In the genomic region with DNA sequence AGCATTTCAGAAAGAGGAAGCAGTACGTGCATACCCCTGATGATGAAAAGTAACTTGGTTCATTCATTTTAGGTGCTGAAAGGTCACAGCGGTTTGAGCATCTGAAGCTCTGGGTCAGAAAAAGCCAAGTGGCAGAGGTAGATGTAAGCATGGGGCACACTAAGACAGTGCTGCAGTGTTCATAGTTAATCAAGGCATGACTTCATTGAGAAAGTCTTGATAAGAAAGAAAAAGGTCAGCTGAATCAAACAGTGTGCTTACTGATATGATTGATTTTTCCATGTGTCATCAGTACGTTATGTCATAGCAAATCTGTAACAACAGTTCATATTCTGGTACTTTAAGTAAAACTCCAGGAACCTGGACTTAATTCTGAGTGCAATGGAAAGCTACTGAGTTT, we compare ENCODE assay signal across 1 cellular context.
TF ChIP-seq lines count a peak whose summit lies in the region.

No MANE protein-coding gene starts in this region.

TF ChIP-seq in GM12878, 131 proteins besides CTCF, POLR2A, EP300 and RAD21 (continued from another document):
- TF ChIP-seq HDGF (IDR thresholded peaks at IDR 0.05) = no peak
- TF ChIP-seq, protein P1, sequence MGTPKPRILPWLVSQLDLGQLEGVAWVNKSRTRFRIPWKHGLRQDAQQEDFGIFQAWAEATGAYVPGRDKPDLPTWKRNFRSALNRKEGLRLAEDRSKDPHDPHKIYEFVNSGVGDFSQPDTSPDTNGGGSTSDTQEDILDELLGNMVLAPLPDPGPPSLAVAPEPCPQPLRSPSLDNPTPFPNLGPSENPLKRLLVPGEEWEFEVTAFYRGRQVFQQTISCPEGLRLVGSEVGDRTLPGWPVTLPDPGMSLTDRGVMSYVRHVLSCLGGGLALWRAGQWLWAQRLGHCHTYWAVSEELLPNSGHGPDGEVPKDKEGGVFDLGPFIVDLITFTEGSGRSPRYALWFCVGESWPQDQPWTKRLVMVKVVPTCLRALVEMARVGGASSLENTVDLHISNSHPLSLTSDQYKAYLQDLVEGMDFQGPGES (IDR thresholded peaks at IDR 0.05) = no peak
